ENCODE assay signal across 9 cellular contexts in the genomic region with DNA sequence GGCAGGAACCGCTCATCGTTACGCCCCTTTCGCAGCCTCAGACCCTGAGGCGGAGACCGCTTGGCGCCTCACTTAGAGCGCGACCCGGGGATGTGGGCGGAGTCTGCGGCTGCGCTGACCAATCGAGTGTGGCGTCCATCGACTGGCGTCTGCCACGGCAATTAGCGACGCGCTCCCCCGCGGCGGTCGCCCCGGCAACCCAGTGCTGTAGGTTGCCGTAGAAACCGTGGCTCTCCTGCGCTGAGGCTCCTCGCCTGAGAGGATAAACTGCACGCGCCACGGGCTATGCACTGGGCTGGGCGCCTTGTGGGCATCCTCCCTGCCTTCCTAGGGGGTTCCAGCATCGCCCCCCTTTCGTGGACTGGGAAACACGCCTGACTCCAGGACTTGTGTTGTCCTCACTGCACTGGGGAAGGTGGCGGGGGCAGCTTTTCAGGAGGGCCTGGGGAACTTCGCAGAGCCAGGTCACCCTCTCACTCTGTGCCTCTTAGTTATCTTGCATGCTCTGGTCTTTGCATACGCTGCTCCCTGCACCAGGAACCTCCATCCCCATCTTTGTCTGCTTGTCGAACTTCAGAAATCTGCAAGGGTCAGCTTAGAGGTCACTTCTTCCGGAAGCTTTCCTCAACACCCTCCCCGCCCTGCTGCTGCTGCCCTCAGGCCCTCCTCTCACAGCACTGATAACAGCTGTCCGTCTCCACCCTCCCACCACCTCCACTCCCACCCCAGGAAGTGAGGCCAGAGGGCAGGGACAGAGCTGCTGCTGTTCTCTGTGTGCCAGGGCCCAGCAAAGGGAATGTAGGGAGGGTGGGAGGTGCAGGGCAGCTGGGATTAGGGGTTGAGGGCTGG. TPM values are rescaled to one million over a fixed set of nuclear protein-coding genes. Genes with fewer than 3 reads are reported as not detected.
DNase-seq lines count a peak whose midpoint lies in the region; ATAC-seq and TF ChIP-seq lines count a peak whose summit lies in the region.
"Had no signal": no experiment of that assay in that cellular context is flagged by ENCODE, and none has a peak within 500 bp of the region (broad histone marks: within the 10 kb centered on the region; RNA-seq: fewer than 3 reads in every experiment).

No MANE protein-coding gene starts in this region.

- POLR2A ChIA-PET in CD8-positive, alpha-beta memory T cell (lab: Charles Lee), result interaction anchor here (0.7 to 1.9 kb wide), 3 partner anchors 12 to 1722 kb away, joined by 3 to 12 read pairs (median 3); a partner anchor contains a TSS

- WGBS in esophagus muscularis mucosa, result 2% methylated on average over 25 of the region's 44 CpGs

- CTCF ChIA-PET in CD8-positive, alpha-beta memory T cell (lab: Charles Lee), result interaction anchor here (1.1 to 1.3 kb wide), 2 partner anchors 10 to 12 kb away, joined by 4 read pairs; a partner anchor contains a TSS

- H3K4me1 ChIP-seq in CD8-positive, alpha-beta memory T cell (ENCODE audit: insufficient read depth, low read length), result peaks cover 18% of the 10 kb centered on the region
- H3K4me1 ChIP-seq in esophagus muscularis mucosa, result peaks cover 22 to 27% (median 25%) of the 10 kb centered on the region in 4 donors
- H3K4me1 ChIP-seq in muscle layer of duodenum (ENCODE audit: control insufficient read depth in 1 of 2, insufficient read depth in 2 of 2, low read length in 2 of 2), result peaks cover 4 to 24% of the 10 kb centered on the region in 2 donors

- H3K4me3 ChIP-seq in CD8-positive, alpha-beta memory T cell (ENCODE audit: low read length), result peak overlapping the region; percentile 74
- peak overlapping the region; percentile 53 to 66 (median 59) for H3K4me3 ChIP-seq in esophagus muscularis mucosa
- H3K4me3 ChIP-seq in muscle layer of duodenum (ENCODE audit: low read depth in 1 of 2, low read length in 2 of 2), result peak overlapping the region; percentile 57 to 71

- intact Hi-C loops in esophagus muscularis mucosa (cut with DNase I), result loop anchor here (10.0 kb wide), 1 partner anchor 50 kb away; a partner anchor contains a TSS

- TF ChIP-seq POLR2A in esophagus muscularis mucosa (IDR thresholded peaks at IDR 0.05; ENCODE audit: low read depth), result no peak

- peak overlapping the region; percentile 73 to 89 (median 85) for H3K4me3 Mint-ChIP-seq in CD8-positive, alpha-beta memory T cell

- no peaks in the 10 kb centered on the region for H3K36me3 Mint-ChIP-seq in CD8-positive, alpha-beta memory T cell

- TF ChIP-seq EP300 in esophagus muscularis mucosa (IDR thresholded peaks at IDR 0.05), result no peak

- DNase-seq in CD8-positive, alpha-beta memory T cell, result peak; percentile 80 to 93 (median 82)
- DNase-seq in HuH-7.5 (ENCODE audit: low spot score) (peak; percentile 95), OCI-M2 (lab: John Stamatoyannopoulos, UW; ENCODE audit: unreplicated experiment) (peak; percentile 16), esophagus muscularis mucosa (ENCODE audit: extremely low spot score) (peak; percentile 94)
- peak; percentile 91 to 93 for DNase-seq in activated T-cell treated with anti-CD3 and anti-CD28 coated beads, Interleukin-2, amount 50 U/mL, for 48 hours
- DNase-seq in stimulated activated CD8-positive, alpha-beta memory T cell treated with anti-CD3 and anti-CD28 coated beads, Interleukin-7, amount 100 ng/mL, for 1 hour (ENCODE audit: low read depth in 2 of 2), result peak; percentile 54 to 72

- H3K27ac ChIP-seq in CD8-positive, alpha-beta memory T cell (ENCODE audit: low read depth, low read length), result peak overlapping the region; percentile 90
- peak overlapping the region; percentile 71 to 86 (median 80) for H3K27ac ChIP-seq in esophagus muscularis mucosa (replicated peaks in 1 of 4)
- H3K27ac ChIP-seq in muscle layer of duodenum (ENCODE audit: low read length), result no peak overlapping the region

- H3K27ac Mint-ChIP-seq in CD8-positive, alpha-beta memory T cell, result peak overlapping the region; percentile 91 to 98 (median 96)

- H3K27me3 ChIP-seq in CD8-positive, alpha-beta memory T cell (ENCODE audit: insufficient read depth, low read length, poor library complexity, severe bottlenecking), result no peaks in the 10 kb centered on the region
- H3K27me3 ChIP-seq in esophagus muscularis mucosa (no peaks in the 10 kb centered on the region), muscle layer of duodenum (ENCODE audit: low read depth, low read length) (no peaks in the 10 kb centered on the region)

- no peaks in the 10 kb centered on the region for H3K9me3 Mint-ChIP-seq in CD8-positive, alpha-beta memory T cell

- peaks cover 0 to 2% of the 10 kb centered on the region in 2 donors for H3K27me3 Mint-ChIP-seq in CD8-positive, alpha-beta memory T cell

- H3K36me3 ChIP-seq in CD8-positive, alpha-beta memory T cell (ENCODE audit: insufficient read depth, low read length), result no peaks in the 10 kb centered on the region
- H3K36me3 ChIP-seq in esophagus muscularis mucosa (no peaks in the 10 kb centered on the region), muscle layer of duodenum (ENCODE audit: control insufficient read depth in 1 of 2, insufficient read depth in 2 of 2, low read length in 2 of 2) (no peaks in the 10 kb centered on the region)

- TF ChIP-seq CTCF in esophagus muscularis mucosa (IDR thresholded peaks at IDR 0.05), result no peak

- no peaks in the 10 kb centered on the region for H3K9me3 ChIP-seq in CD8-positive, alpha-beta memory T cell (ENCODE audit: low read length)
- H3K9me3 ChIP-seq in esophagus muscularis mucosa (no peaks in the 10 kb centered on the region), muscle layer of duodenum (ENCODE audit: control insufficient read depth in 1 of 2, low read length in 2 of 2) (no peaks in the 10 kb centered on the region)

- H3K4me1 Mint-ChIP-seq in CD8-positive, alpha-beta memory T cell, result peaks cover 26 to 34% (median 26%) of the 10 kb centered on the region in 3 donors

- ATAC-seq in GM21381 (IDR thresholded peaks at IDR 0.05; ENCODE audit: unreplicated experiment), result peak; percentile 87

RNA-seq across cellular contexts. Expression of a gene that starts 0.5 kb away (rescaled TPM):
- under 1 TPM; 0.24 to 0.35 TPM for total RNA-seq in CD8-positive, alpha-beta memory T cell
- polyA plus RNA-seq in CD8-positive, alpha-beta memory T cell, result 0.33 TPM
- under 1 TPM; 0.39 to 0.50 (median 0.41) TPM for total RNA-seq in esophagus muscularis mucosa

RNA-seq across cellular contexts. Expression of a gene that starts 12.5 kb away (rescaled TPM):
- 10 to 100 TPM; 43.9 TPM for total RNA-seq in CD8-positive, alpha-beta memory T cell
- polyA plus RNA-seq in CD8-positive, alpha-beta memory T cell, result 42.8 TPM
- 10 to 100 TPM; 33.2 to 42.4 (median 39.1) TPM for total RNA-seq in esophagus muscularis mucosa

RNA-seq across cellular contexts. Expression of a gene that starts 17.9 kb away (rescaled TPM):
- total RNA-seq in CD8-positive, alpha-beta memory T cell, result under 1 TPM; 0.13 to 0.37 TPM
- 0.82 TPM for polyA plus RNA-seq in CD8-positive, alpha-beta memory T cell
- total RNA-seq in esophagus muscularis mucosa, result under 1 TPM; 0.23 to 0.42 (median 0.36) TPM

RNA-seq across cellular contexts. Expression of a gene that starts 31.3 kb away (rescaled TPM):
- not detected for total RNA-seq in CD8-positive, alpha-beta memory T cell
- not detected for polyA plus RNA-seq in CD8-positive, alpha-beta memory T cell
- not detected for total RNA-seq in esophagus muscularis mucosa
- polyA plus RNA-seq: adipose tissue had no signal

RNA-seq across cellular contexts. Expression of a gene that starts 32.3 kb away (rescaled TPM):
- total RNA-seq in CD8-positive, alpha-beta memory T cell, result 10 to 100 TPM; 75.0 to 78.7 TPM
- polyA plus RNA-seq in CD8-positive, alpha-beta memory T cell, result 17.1 TPM
- 10 to 100 TPM; 42.4 to 76.3 (median 57.2) TPM for total RNA-seq in esophagus muscularis mucosa

Comparison
In these comparisons a context has a peak if more than half of its experiments do, and no peak if none do; other contexts are left out.
1. DNase-seq: peak in every context shown above with its lines; median percentile 95 in HuH-7.5; 94 in esophagus muscularis mucosa; 92 in activated T-cell treated with anti-CD3 and anti-CD28 coated beads, Interleukin-2, amount 50 U/mL, for 48 hours; 82 in CD8-positive, alpha-beta memory T cell; 63 in stimulated activated CD8-positive, alpha-beta memory T cell treated with anti-CD3 and anti-CD28 coated beads, Interleukin-7, amount 100 ng/mL, for 1 hour; 16 in OCI-M2.